Comparison of ENCODE assay signal across 15 cellular contexts in genomic region chr20:23120261-23120660, GRCh38. TPM values are rescaled to one million over a fixed set of nuclear protein-coding genes. Genes with fewer than 3 reads are reported as not detected.
"Had no signal": no experiment of that assay in that cellular context is flagged by ENCODE, and none has a peak within 500 bp of the region (broad histone marks: within the 10 kb centered on the region; RNA-seq: fewer than 3 reads in every experiment).

No MANE protein-coding gene starts in this region.

- ATAC-seq: activated naive CD8-positive, alpha-beta T cell treated with anti-CD3 and anti-CD28 coated beads, Interleukin-2, amount 50 U/mL, for 24 hours; stimulated activated naive CD8-positive, alpha-beta T cell treated with anti-CD3 and anti-CD28 coated beads, Interleukin-15, Interleukin-2, amounts not matched to agents 100 U/mL and 50 U/mL, for 24 hours had no signal

- H3K27ac ChIP-seq: ascending aorta, ovary, SJSA1 had no signal

- H3K36me3 ChIP-seq: ascending aorta, breast epithelium, ovary, SJSA1 had no signal

- H3K4me1 ChIP-seq: ascending aorta, breast epithelium, SJSA1 had no signal

- H3K9me3 ChIP-seq: ascending aorta, breast epithelium, ovary, SJSA1 had no signal

- H3K4me3 ChIP-seq: ascending aorta, breast epithelium, ovary, SJSA1 had no signal

- DNase-seq: activated CD4-positive, alpha-beta T cell treated with anti-CD3 and anti-CD28 coated beads, Interleukin-2, amount 10 ng/mL, durations not matched to agents 7 days and 5 days; activated naive CD4-positive, alpha-beta T cell treated with anti-CD3 and anti-CD28 coated beads for 36 hours; activated naive CD8-positive, alpha-beta T cell treated with anti-CD3 and anti-CD28 coated beads, Interleukin-2, amount 50 U/mL, for 24 hours; midbrain; ovary; stimulated activated CD4-positive, alpha-beta T cell treated with anti-CD3 and anti-CD28 coated beads, Interleukin-4, amount 100 ng/mL, for 4 hours; stimulated activated CD8-positive, alpha-beta memory T cell treated with anti-CD3 and anti-CD28 coated beads, Interleukin-4, amount 100 ng/mL, for 48 hours; stimulated activated naive CD8-positive, alpha-beta T cell treated with anti-CD3 and anti-CD28 coated beads, Interleukin-15, Interleukin-2, amounts not matched to agents 100 U/mL and 50 U/mL, for 24 hours; SW 1271; trophoblast cell had no signal

- H3K27me3 ChIP-seq: ascending aorta, breast epithelium, ovary, SJSA1 had no signal

RNA-seq across cellular contexts. Expression of gene CD93, which starts 34.1 kb away (rescaled TPM):
- total RNA-seq: myocyte, SJSA1 had no signal
- polyA plus RNA-seq: neural cell had no signal
